1 cellular context compared by ENCODE assay signal in the genomic region with DNA sequence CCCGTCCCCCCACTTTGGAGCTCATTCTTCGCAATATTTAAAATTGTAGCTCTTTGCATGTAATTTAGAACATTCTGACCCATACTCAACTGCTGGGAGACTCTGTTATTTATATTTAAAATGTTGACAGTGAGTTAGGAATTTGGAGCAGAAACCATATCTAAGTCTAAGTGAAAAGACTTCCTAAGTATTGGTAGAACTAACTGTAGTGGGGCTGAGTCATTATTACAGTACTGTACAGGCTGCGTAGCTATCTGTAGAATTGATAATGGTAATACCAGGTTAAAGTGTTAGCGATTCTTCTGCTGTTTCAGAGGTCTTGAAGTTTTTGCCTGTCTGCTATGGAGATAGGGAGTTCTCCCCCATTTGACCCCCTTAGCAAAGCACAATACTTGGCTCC.
A peak's percentile ranks its signal among the peaks of the same experiment; 100 is the strongest.
TF ChIP-seq lines count a peak whose summit lies in the region.

No MANE protein-coding gene starts in this region.

TF ChIP-seq in HepG2, 621 proteins besides CTCF, POLR2A, EP300 and RAD21:
- no peak for TF ChIP-seq DRAP1 (CRISPR knock-in tag; IDR thresholded peaks at IDR 0.05)
- TF ChIP-seq FOXM1 (CRISPR knock-in tag; IDR thresholded peaks at IDR 0.05) = no peak
- no peak for TF ChIP-seq PBX2 (CRISPR knock-in tag; IDR thresholded peaks at IDR 0.05)
- no peak for TF ChIP-seq ZNF616 (CRISPR knock-in tag; IDR thresholded peaks at IDR 0.05; ENCODE audit: low read depth)
- no peak for TF ChIP-seq ZNF792 (CRISPR knock-in tag; IDR thresholded peaks at IDR 0.05)
- TF ChIP-seq, protein P1, sequence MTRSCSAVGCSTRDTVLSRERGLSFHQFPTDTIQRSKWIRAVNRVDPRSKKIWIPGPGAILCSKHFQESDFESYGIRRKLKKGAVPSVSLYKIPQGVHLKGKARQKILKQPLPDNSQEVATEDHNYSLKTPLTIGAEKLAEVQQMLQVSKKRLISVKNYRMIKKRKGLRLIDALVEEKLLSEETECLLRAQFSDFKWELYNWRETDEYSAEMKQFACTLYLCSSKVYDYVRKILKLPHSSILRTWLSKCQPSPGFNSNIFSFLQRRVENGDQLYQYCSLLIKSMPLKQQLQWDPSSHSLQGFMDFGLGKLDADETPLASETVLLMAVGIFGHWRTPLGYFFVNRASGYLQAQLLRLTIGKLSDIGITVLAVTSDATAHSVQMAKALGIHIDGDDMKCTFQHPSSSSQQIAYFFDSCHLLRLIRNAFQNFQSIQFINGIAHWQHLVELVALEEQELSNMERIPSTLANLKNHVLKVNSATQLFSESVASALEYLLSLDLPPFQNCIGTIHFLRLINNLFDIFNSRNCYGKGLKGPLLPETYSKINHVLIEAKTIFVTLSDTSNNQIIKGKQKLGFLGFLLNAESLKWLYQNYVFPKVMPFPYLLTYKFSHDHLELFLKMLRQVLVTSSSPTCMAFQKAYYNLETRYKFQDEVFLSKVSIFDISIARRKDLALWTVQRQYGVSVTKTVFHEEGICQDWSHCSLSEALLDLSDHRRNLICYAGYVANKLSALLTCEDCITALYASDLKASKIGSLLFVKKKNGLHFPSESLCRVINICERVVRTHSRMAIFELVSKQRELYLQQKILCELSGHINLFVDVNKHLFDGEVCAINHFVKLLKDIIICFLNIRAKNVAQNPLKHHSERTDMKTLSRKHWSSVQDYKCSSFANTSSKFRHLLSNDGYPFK (CRISPR knock-in tag; IDR thresholded peaks at IDR 0.05; ENCODE audit: borderline replicate concordance) = no peak
- TF ChIP-seq HNRNPK (IDR thresholded peaks at IDR 0.05; ENCODE audit: low read depth, low read length, poor library complexity, severe bottlenecking) = peak; percentile 7
- TF ChIP-seq ZFP82 (CRISPR knock-in tag; IDR thresholded peaks at IDR 0.05; ENCODE audit: borderline replicate concordance) = 0 out of 2 replicates have a peak, but pooled peaks have one; percentile 53
- no peak for TF ChIP-seq GLI4 (CRISPR knock-in tag; IDR thresholded peaks at IDR 0.05; ENCODE audit: borderline replicate concordance)
- TF ChIP-seq ZNF138 (CRISPR knock-in tag; IDR thresholded peaks at IDR 0.05; ENCODE audit: low read depth) = no peak
- no peak for TF ChIP-seq GTF2F1 (IDR thresholded peaks at IDR 0.05; ENCODE audit: low read length)
- TF ChIP-seq ZMAT3 (CRISPR knock-in tag; conservative IDR thresholded peaks at IDR 0.05) = no peak
- no peak for TF ChIP-seq HDAC1 (CRISPR knock-in tag; IDR thresholded peaks at IDR 0.05)
